In genomic region chr3:55724407-55724784, GRCh38 we compare ENCODE assay signal across 33 cellular contexts.
"Had no signal": no experiment of that assay in that cellular context is flagged by ENCODE, and none has a peak within 500 bp of the region (broad histone marks: within the 10 kb centered on the region; RNA-seq: fewer than 3 reads in every experiment).

No MANE protein-coding gene starts in this region.

- H3K4me2 ChIP-seq: PC-9 had no signal

- H3K9me3 ChIP-seq: adrenal gland, body of pancreas, breast epithelium had no signal

- H3K4me3 ChIP-seq: adrenal gland, body of pancreas, breast epithelium, PC-9 had no signal

- H3K27ac ChIP-seq: adrenal gland, body of pancreas, breast epithelium, PC-9, RWPE1, VCaP had no signal

- H3K36me3 ChIP-seq: adrenal gland, breast epithelium had no signal

- H2AFZ ChIP-seq: PC-9 had no signal

- DNase-seq: activated B cell treated with CpG ODN at 0.5 μM for 24 hours; activated CD4-positive, alpha-beta memory T cell treated with anti-CD3 and anti-CD28 coated beads for 36 hours; activated CD4-positive, alpha-beta T cell treated with anti-CD3 and anti-CD28 coated beads for 4 hours; activated CD4-positive, alpha-beta T cell treated with anti-CD3 and anti-CD28 coated beads, Interleukin-2, amount 50 U/mL, for 1 hour; activated CD4-positive, CD25-positive, alpha-beta regulatory T cell treated with anti-CD3 and anti-CD28 coated beads, Interleukin-2, amount 50 U/mL, for 72 hours; activated CD8-positive, alpha-beta memory T cell treated with anti-CD3 and anti-CD28 coated beads, Interleukin-2, amount 50 U/mL, for 4 hours; activated gamma-delta T cell treated with Interleukin-2 at 50 U/mL for 16 hours; activated naive CD4-positive, alpha-beta T cell treated with anti-CD3 and anti-CD28 coated beads for 36 hours; activated T-cell treated with anti-CD3 and anti-CD28 coated beads for 4 hours; activated T-cell treated with anti-CD3 and anti-CD28 coated beads, Interleukin-2, amount 50 U/mL, for 4 hours; adrenal gland; body of pancreas; NCI-H1105 treated with DMSO at 0.1 percent for 48 hours; NCI-H1436; NCI-H1694; NCI-H1930; NCI-H2081 treated with DMSO at 0.1 percent for 48 hours; NCI-H226; NCI-H748 treated with DMSO at 0.1 percent for 48 hours; NK-92 treated with Interleukin-12 subunit alpha and Interleukin-12 subunit beta, amount 100 ng/mL, for 24 hours; PC-9; SIG-M5; SW 1271; T-helper 1 cell; T-helper 2 cell; T-helper 9 cell had no signal

- H3K4me1 ChIP-seq: adrenal gland, body of pancreas, breast epithelium had no signal

- ATAC-seq: activated naive CD4-positive, alpha-beta T cell treated with anti-CD3 and anti-CD28 coated beads, Interleukin-2, amount 50 U/mL, for 72 hours; activated T-cell treated with anti-CD3 and anti-CD28 coated beads, Interleukin-2, amount 50 U/mL, for 4 hours; body of pancreas; Right ventricle myocardium inferior had no signal

- FAIRE-seq: astrocyte, RCC 7860 had no signal

- H3K27me3 ChIP-seq: adrenal gland, body of pancreas, breast epithelium had no signal
